ENCODE assay signal across 1 cellular context in the genomic region with DNA sequence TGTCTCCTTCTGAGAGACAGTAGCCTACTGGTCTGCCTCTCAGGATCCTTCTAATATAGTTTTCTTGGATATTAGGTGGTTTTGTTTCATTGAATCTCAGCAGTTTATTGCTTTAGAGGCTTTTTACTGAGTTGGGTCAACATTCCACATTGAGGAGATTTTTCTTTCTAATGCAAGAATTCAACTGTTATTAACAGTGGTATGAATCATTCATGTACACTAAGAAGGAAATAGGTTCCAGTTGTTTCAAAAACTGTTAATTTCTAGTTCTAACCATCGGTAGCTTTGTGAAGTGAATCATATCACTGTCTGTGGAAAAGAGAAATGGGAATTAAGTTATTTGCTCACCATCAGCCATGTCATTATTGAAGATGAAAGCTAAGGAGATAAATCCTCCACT.
TF ChIP-seq lines count a peak whose summit lies in the region.

No MANE protein-coding gene starts in this region.

TF ChIP-seq in IMR-90, 13 proteins besides CTCF, POLR2A, EP300 and RAD21 (continued from another document):
- TF ChIP-seq, protein P1, sequence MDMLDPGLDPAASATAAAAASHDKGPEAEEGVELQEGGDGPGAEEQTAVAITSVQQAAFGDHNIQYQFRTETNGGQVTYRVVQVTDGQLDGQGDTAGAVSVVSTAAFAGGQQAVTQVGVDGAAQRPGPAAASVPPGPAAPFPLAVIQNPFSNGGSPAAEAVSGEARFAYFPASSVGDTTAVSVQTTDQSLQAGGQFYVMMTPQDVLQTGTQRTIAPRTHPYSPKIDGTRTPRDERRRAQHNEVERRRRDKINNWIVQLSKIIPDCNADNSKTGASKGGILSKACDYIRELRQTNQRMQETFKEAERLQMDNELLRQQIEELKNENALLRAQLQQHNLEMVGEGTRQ (IDR thresholded peaks at IDR 0.05; ENCODE audit: low read depth, low read length), result no peak
- TF ChIP-seq, protein P2, sequence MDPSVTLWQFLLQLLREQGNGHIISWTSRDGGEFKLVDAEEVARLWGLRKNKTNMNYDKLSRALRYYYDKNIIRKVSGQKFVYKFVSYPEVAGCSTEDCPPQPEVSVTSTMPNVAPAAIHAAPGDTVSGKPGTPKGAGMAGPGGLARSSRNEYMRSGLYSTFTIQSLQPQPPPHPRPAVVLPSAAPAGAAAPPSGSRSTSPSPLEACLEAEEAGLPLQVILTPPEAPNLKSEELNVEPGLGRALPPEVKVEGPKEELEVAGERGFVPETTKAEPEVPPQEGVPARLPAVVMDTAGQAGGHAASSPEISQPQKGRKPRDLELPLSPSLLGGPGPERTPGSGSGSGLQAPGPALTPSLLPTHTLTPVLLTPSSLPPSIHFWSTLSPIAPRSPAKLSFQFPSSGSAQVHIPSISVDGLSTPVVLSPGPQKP (IDR thresholded peaks at IDR 0.05; ENCODE audit: borderline replicate concordance, low read depth, low read length), result no peak
- no peak for TF ChIP-seq RCOR1 (IDR thresholded peaks at IDR 0.05; ENCODE audit: insufficient replicate concordance, low read length)
- no peak for TF ChIP-seq MAFK (IDR thresholded peaks at IDR 0.05; ENCODE audit: low read depth, low read length)
- TF ChIP-seq SMC3 (IDR thresholded peaks at IDR 0.05; ENCODE audit: low read depth, low read length), result no peak
- no peak for TF ChIP-seq MXI1 (IDR thresholded peaks at IDR 0.05; ENCODE audit: borderline replicate concordance, low read depth, low read length)
- TF ChIP-seq CHD1 (IDR thresholded peaks at IDR 0.05; ENCODE audit: low read depth, low read length), result no peak
- no peak for TF ChIP-seq BHLHE40 (IDR thresholded peaks at IDR 0.05; ENCODE audit: low read depth, low read length)
TF ChIP-seq in IMR-90: peak in this region for 0.
